In the genomic region with DNA sequence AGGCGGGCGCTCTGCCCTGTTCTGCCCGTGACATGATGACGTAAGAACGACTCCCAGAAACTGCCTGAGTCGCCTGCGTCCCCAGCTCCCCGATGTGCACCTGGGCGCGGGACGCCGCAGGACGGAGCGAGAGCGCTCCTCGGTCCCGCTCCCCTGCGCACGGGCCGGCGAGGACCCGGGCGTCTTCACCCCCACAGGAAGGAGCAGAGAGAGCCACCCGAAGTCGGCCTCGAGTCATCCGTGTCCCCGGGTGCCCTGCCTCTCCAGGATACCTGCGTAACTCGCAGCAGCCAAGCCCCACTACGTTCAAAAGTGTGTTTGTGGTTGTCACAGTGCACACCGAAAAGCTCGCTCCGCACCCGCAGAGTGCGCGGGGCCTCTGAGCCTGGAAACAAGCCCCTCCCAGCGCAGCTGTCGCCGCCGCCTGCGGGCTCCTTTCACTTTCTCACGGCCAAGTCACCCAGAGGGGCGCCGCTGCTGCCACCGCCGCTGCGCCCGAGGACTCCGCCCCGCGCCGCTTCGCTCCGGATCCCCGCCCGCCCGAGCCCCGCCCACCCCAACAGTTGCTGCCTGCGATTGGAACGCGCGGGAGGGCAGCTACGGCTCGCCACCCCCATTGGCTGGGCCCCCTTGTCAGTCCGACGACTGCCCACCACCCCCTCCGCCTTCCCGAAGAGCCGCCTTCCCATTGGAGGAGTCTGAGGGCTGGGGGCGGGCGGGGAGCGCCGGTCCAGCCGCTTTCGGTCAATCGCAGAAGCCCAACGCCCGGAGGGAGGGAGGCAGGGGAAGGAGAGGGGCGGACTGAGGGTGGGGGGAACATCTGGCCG, we compare ENCODE assay signal across 8 cellular contexts. TPM values are rescaled to one million over a fixed set of nuclear protein-coding genes. Genes with fewer than 3 reads are reported as not detected.
DNase-seq lines count a peak whose midpoint lies in the region; ATAC-seq and TF ChIP-seq lines count a peak whose summit lies in the region.

No MANE protein-coding gene starts in this region.

- ATAC-seq in GM21423 (IDR thresholded peaks at IDR 0.05; ENCODE audit: unreplicated experiment), result peak; percentile 69

- H3K36me3 ChIP-seq in HUES48 (ENCODE audit: control insufficient read depth, insufficient read depth, low read length) (no peaks in the 10 kb centered on the region), NT2/D1 (ENCODE audit: insufficient read depth, insufficient read length, low read length) (no peaks in the 10 kb centered on the region), endodermal cell (ENCODE audit: control insufficient read depth, insufficient read depth, low read length) (no peaks in the 10 kb centered on the region), mesodermal cell (ENCODE audit: control insufficient read depth, insufficient read depth, low read length) (no peaks in the 10 kb centered on the region)

- 0 to 1% methylated on average over 23 to 78 of the region's 81 CpGs for WGBS in endodermal cell (ENCODE audit: insufficient coverage in 1 of 2, insufficient read length in 1 of 2), 2 experiments
- 0% methylated on average over 19 to 54 of the region's 81 CpGs for WGBS in mesodermal cell (ENCODE audit: insufficient coverage in 2 of 2), 2 experiments

- H3K27ac ChIP-seq in HUES48 (ENCODE audit: low read depth, low read length) (peak overlapping the region; percentile 89), endodermal cell (ENCODE audit: low read depth, low read length) (peak overlapping the region; percentile 99), mesodermal cell (ENCODE audit: low read depth, low read length, severe bottlenecking) (peak overlapping the region; percentile 94)

- intact Hi-C loops in Calu3 (cut with micrococcal nuclease; ENCODE audit: unreplicated experiment), result loop anchor here (1.0 to 5.0 kb wide), 4 partner anchors 69 to 206 kb away; no protein-coding TSS in a partner anchor

- H3K4me1 Mint-ChIP-seq in Calu3 (ENCODE audit: low read depth, unreplicated experiment) (peaks cover 12% of the 10 kb centered on the region), endodermal cell (peaks cover 6% of the 10 kb centered on the region)

- H3K27me3 ChIP-seq in HUES48 (ENCODE audit: control insufficient read depth, insufficient read depth, low read length) (peaks cover 21% of the 10 kb centered on the region), NT2/D1 (ENCODE audit: insufficient read depth, insufficient read length) (peaks cover 2% of the 10 kb centered on the region), endodermal cell (ENCODE audit: control insufficient read depth, insufficient read depth, low read length, poor library complexity, severe bottlenecking) (peaks cover 15% of the 10 kb centered on the region)

- CTCF ChIA-PET in Calu3 (lab: Charles Lee), result interaction anchor here (0.6 to 1.3 kb wide), 8 partner anchors 12 to 173 kb away, joined by 3 to 7 read pairs (median 4); no protein-coding TSS in a partner anchor

- H3K4me3 ChIP-seq in HUES48 (ENCODE audit: low read depth, low read length) (peak overlapping the region; percentile 98), NT2/D1 (ENCODE audit: insufficient read length, low read depth) (peak overlapping the region; percentile 86), endodermal cell (ENCODE audit: low read length) (peak overlapping the region; percentile 85), mesodermal cell (ENCODE audit: extremely low read depth, insufficient read depth, low read length, poor library complexity, severe bottlenecking) (peak overlapping the region; percentile 76)

- BruUV-seq in Calu3 (replicated peaks; lab: Mats Ljungman, UMichigan), result no TSS peak

- H3K4me1 ChIP-seq in HUES48 (ENCODE audit: control insufficient read depth, insufficient read depth, low read length), result peaks cover 35% of the 10 kb centered on the region
- H3K4me1 ChIP-seq in NT2/D1 (ENCODE audit: insufficient read depth, insufficient read length), result no peaks in the 10 kb centered on the region
- H3K4me1 ChIP-seq in endodermal cell (ENCODE audit: control insufficient read depth, insufficient read depth, low read length), result peaks cover 15% of the 10 kb centered on the region
- H3K4me1 ChIP-seq in mesodermal cell (ENCODE audit: control insufficient read depth, insufficient read depth, low read length, poor library complexity, severe bottlenecking), result peaks cover 22% of the 10 kb centered on the region

- H3K4me3 Mint-ChIP-seq in Calu3 (ENCODE audit: low read depth, unreplicated experiment), result peak overlapping the region; percentile 86
- no peak overlapping the region for H3K4me3 Mint-ChIP-seq in endodermal cell

- DNase-seq in Calu3 (peak; percentile 98), NT2/D1 (ENCODE audit: low read depth, low spot score) (peak; percentile 100), endodermal cell (peak; percentile 99)
- DNase-seq in activated CD8-positive, alpha-beta memory T cell treated with anti-CD3 and anti-CD28 coated beads, Interleukin-2, amount 50 U/mL, for 24 hours (ENCODE audit: extremely low read depth), result peak; percentile 92
- DNase-seq in stimulated activated CD8-positive, alpha-beta memory T cell treated with anti-CD3 and anti-CD28 coated beads, Interleukin-15, amount 100 ng/mL, for 24 hours (ENCODE audit: low read depth), result peak; percentile 79

- TF ChIP-seq CTCF in Calu3 (IDR thresholded peaks at IDR 0.05; ENCODE audit: unreplicated experiment) (no peak), endodermal cell (conservative IDR thresholded peaks at IDR 0.05) (no peak)

- H3K9me3 Mint-ChIP-seq in Calu3 (ENCODE audit: low read depth, unreplicated experiment) (no peaks in the 10 kb centered on the region), endodermal cell (no peaks in the 10 kb centered on the region)

- H3K9ac ChIP-seq in HUES48 (ENCODE audit: low read depth, low read length) (peak overlapping the region; percentile 67), NT2/D1 (ENCODE audit: insufficient read length, low read depth) (peak overlapping the region; percentile 93), endodermal cell (ENCODE audit: extremely low read depth, low read length, poor library complexity, severe bottlenecking) (peak overlapping the region; percentile 66)

- no peaks in the 10 kb centered on the region for H3K9me3 ChIP-seq in HUES48 (ENCODE audit: control insufficient read depth, insufficient read depth, low read length)
- H3K9me3 ChIP-seq in NT2/D1 (ENCODE audit: insufficient read depth, low read length), result no peaks in the 10 kb centered on the region
- no peaks in the 10 kb centered on the region for H3K9me3 ChIP-seq in endodermal cell (ENCODE audit: control insufficient read depth, low read length)
- H3K9me3 ChIP-seq in mesodermal cell (ENCODE audit: control insufficient read depth, low read length), result no peaks in the 10 kb centered on the region

- H3K36me3 Mint-ChIP-seq in Calu3 (ENCODE audit: insufficient read depth, unreplicated experiment) (peaks cover 36% of the 10 kb centered on the region), endodermal cell (ENCODE audit: low read depth) (no peaks in the 10 kb centered on the region)

- H3K27ac Mint-ChIP-seq in Calu3 (ENCODE audit: unreplicated experiment) (peak overlapping the region; percentile 86), endodermal cell (peak overlapping the region; percentile 92)

- H3K27me3 Mint-ChIP-seq in Calu3 (ENCODE audit: unreplicated experiment) (no peaks in the 10 kb centered on the region), endodermal cell (ENCODE audit: insufficient read depth) (peaks cover 4% of the 10 kb centered on the region)

RNA-seq across cellular contexts. Expression of gene ZBTB18, which starts 3.1 kb away (rescaled TPM):
- total RNA-seq in Calu3 (2022) (35.8 and 37.8 TPM in 2 replicates), endodermal cell (10 to 100 TPM; 15.4 to 17.9 TPM)
- polyA plus RNA-seq in endodermal cell (2013, experiment 1 of 2), result 56.0 TPM
- 50.5 TPM for polyA plus RNA-seq in endodermal cell (2013, experiment 2 of 2)
- polyA plus RNA-seq in mesodermal cell (2013, experiment 1 of 2), result 9.6 TPM
- polyA plus RNA-seq in mesodermal cell (2013, experiment 2 of 2), result 9.5 TPM

Comparison
In these comparisons a context has a peak if more than half of its experiments do, and no peak if none do; other contexts are left out.
1. Peak in every context shown above with its lines: DNase-seq, ATAC-seq, H3K4me3 ChIP-seq and H3K27ac ChIP-seq.